ENCODE assay signal across 18 cellular contexts in genomic region chr3:125045194-125045593, GRCh38. TPM values are rescaled to one million over a fixed set of nuclear protein-coding genes. Genes with fewer than 3 reads are reported as not detected.
DNase-seq lines count a peak whose midpoint lies in the region; ATAC-seq and TF ChIP-seq lines count a peak whose summit lies in the region.
"Had no signal": no experiment of that assay in that cellular context is flagged by ENCODE, and none has a peak within 500 bp of the region (broad histone marks: within the 10 kb centered on the region; RNA-seq: fewer than 3 reads in every experiment).

No MANE protein-coding gene starts in this region.

- ATAC-seq in lower lobe of right lung (no peak), thoracic aorta (ENCODE audit: insufficient number of reproducible peaks, low FRiP score, low read depth) (no peak), esophagus mucosa (no peak)
- ATAC-seq: PC-3 had no signal

- no peaks in the 10 kb centered on the region for H3K9me3 ChIP-seq in endodermal cell (ENCODE audit: control insufficient read depth, low read length)
- no peaks in the 10 kb centered on the region for H3K9me3 ChIP-seq in lower lobe of right lung
- no peaks in the 10 kb centered on the region for H3K9me3 ChIP-seq in thoracic aorta
- H3K9me3 ChIP-seq: tibial nerve had no signal

- H3K4me1 Mint-ChIP-seq in endodermal cell: peaks cover 20% of the 10 kb centered on the region

- 93 to 96% methylated on average over 5 of the region's 5 CpGs for WGBS in endodermal cell (ENCODE audit: insufficient coverage in 1 of 2, insufficient read length in 1 of 2), 2 experiments

- H3K9ac ChIP-seq in endodermal cell (ENCODE audit: extremely low read depth, low read length, poor library complexity, severe bottlenecking): no peak overlapping the region

- H3K27ac ChIP-seq in endodermal cell (ENCODE audit: low read depth, low read length) (no peak overlapping the region), lower lobe of right lung (peak overlapping the region; percentile 86), thoracic aorta (peak overlapping the region; percentile 8 to 97)
- H3K27ac ChIP-seq: 22Rv1 had no signal

- H3K36me3 Mint-ChIP-seq in endodermal cell (ENCODE audit: low read depth): peaks cover 18% of the 10 kb centered on the region
- H3K36me3 Mint-ChIP-seq: brain had no signal

- no peaks in the 10 kb centered on the region for H3K9me3 Mint-ChIP-seq in endodermal cell
- H3K9me3 Mint-ChIP-seq: activated naive CD4-positive, alpha-beta T cell treated with anti-CD3 and anti-CD28 coated beads for 36 hours; brain had no signal

- TF ChIP-seq CTCF in endodermal cell (conservative IDR thresholded peaks at IDR 0.05) (no peak), lower lobe of right lung (IDR thresholded peaks at IDR 0.05) (no peak), thoracic aorta (IDR thresholded peaks at IDR 0.05) (no peak)

- no peak overlapping the region for H3K27ac Mint-ChIP-seq in endodermal cell
- H3K27ac Mint-ChIP-seq: activated naive CD4-positive, alpha-beta T cell treated with anti-CD3 and anti-CD28 coated beads for 36 hours; brain had no signal

- H3K4me1 ChIP-seq in endodermal cell (ENCODE audit: control insufficient read depth, insufficient read depth, low read length) (peaks cover 14% of the 10 kb centered on the region), lower lobe of right lung (peaks cover 97% of the 10 kb centered on the region), thoracic aorta (ENCODE audit: control insufficient read depth in 1 of 2, low read depth in 2 of 2) (peaks cover 39 to 89% of the 10 kb centered on the region in 2 donors)

- no peaks in the 10 kb centered on the region for H3K27me3 Mint-ChIP-seq in endodermal cell (ENCODE audit: insufficient read depth)

- intact Hi-C loops in lower lobe of right lung (cut with DNase I): no loop called here

- DNase-seq in NCI-H2171 treated with DMSO at 0.1 percent for 48 hours (lab: John Stamatoyannopoulos, UW) (peak; percentile 15), NCI-H2171 (lab: John Stamatoyannopoulos, UW) (no peak), endodermal cell (peak; percentile 41), lower lobe of right lung (no peak), thoracic aorta (ENCODE audit: low spot score) (no peak), NCI-H1092 treated with DMSO at 0.1 percent for 48 hours (lab: John Stamatoyannopoulos, UW) (no peak), retina (no peak)
- DNase-seq: activated CD4-positive, alpha-beta T cell treated with anti-CD3 and anti-CD28 coated beads for 48 hours; activated naive CD4-positive, alpha-beta T cell treated with anti-CD3 and anti-CD28 coated beads for 36 hours; activated T-cell treated with anti-CD3 and anti-CD28 coated beads for 4 hours; H7; NCI-H2029; NCI-H524 treated with DMSO at 0.1 percent for 48 hours had no signal

- H3K27me3 ChIP-seq in endodermal cell (ENCODE audit: control insufficient read depth, insufficient read depth, low read length, poor library complexity, severe bottlenecking) (no peaks in the 10 kb centered on the region), lower lobe of right lung (ENCODE audit: low read depth) (no peaks in the 10 kb centered on the region), thoracic aorta (replicated peaks; ENCODE audit: insufficient read depth) (no peaks in the 10 kb centered on the region)
- H3K27me3 ChIP-seq: tibial nerve had no signal

- peaks cover 12% of the 10 kb centered on the region for H3K36me3 ChIP-seq in endodermal cell (ENCODE audit: control insufficient read depth, insufficient read depth, low read length)
- H3K36me3 ChIP-seq in lower lobe of right lung: peaks cover 12% of the 10 kb centered on the region
- no peaks in the 10 kb centered on the region for H3K36me3 ChIP-seq in thoracic aorta
- H3K36me3 ChIP-seq: tibial nerve had no signal

- H3K4me3 ChIP-seq in endodermal cell (ENCODE audit: low read length) (no peak overlapping the region), lower lobe of right lung (no peak overlapping the region), thoracic aorta (no peak overlapping the region)
- H3K4me3 ChIP-seq: tibial nerve had no signal

- no peak overlapping the region for H3K4me3 Mint-ChIP-seq in endodermal cell
- H3K4me3 Mint-ChIP-seq: activated naive CD4-positive, alpha-beta T cell treated with anti-CD3 and anti-CD28 coated beads for 36 hours; brain had no signal

RNA-seq across cellular contexts. Expression of gene HEG1, which starts 10.6 kb away (rescaled TPM):
- total RNA-seq in endodermal cell (10 to 100 TPM; 25.5 to 27.0 TPM), lower lobe of right lung (157 TPM), thoracic aorta (100 to 1,000 TPM; 114 to 168 TPM), esophagus mucosa (13.0 TPM)
- 30.3 TPM for polyA plus RNA-seq in endodermal cell (2013, experiment 1 of 2)
- polyA plus RNA-seq in endodermal cell (2013, experiment 2 of 2): 35.4 TPM

Comparison
In these comparisons a context has a peak if more than half of its experiments do, and no peak if none do; other contexts are left out.
1. DNase-seq: peak in NCI-H2171 treated with DMSO at 0.1 percent for 48 hours (single experiment) and endodermal cell (single experiment); none in NCI-H2171 (single experiment), lower lobe of right lung (single experiment), thoracic aorta (single experiment), NCI-H1092 treated with DMSO at 0.1 percent for 48 hours (single experiment) and retina (single experiment).